23 cellular contexts compared by ENCODE assay signal in genomic region chr18:2893056-2893455, GRCh38. TPM values are rescaled to one million over a fixed set of nuclear protein-coding genes. Genes with fewer than 3 reads are reported as not detected.
DNase-seq lines count a peak whose midpoint lies in the region; ATAC-seq, FAIRE-seq and TF ChIP-seq lines count a peak whose summit lies in the region.
"Had no signal": no experiment of that assay in that cellular context is flagged by ENCODE, and none has a peak within 500 bp of the region (broad histone marks: within the 10 kb centered on the region; RNA-seq: fewer than 3 reads in every experiment).

No MANE protein-coding gene starts in this region.

- H3K9me3 ChIP-seq in cardiac muscle cell (ENCODE audit: low read depth) = no peaks in the 10 kb centered on the region
- H3K9me3 ChIP-seq in astrocyte (ENCODE audit: insufficient read depth, low read depth, low read length) = no peaks in the 10 kb centered on the region
- H3K9me3 ChIP-seq in testis = no peaks in the 10 kb centered on the region

- peak overlapping the region; percentile 73 for H3K27ac Mint-ChIP-seq in T-helper 2 cell treated with Interferon-gamma antibody and Interleukin-4, amounts not matched to agents 5 μg/mL and 100 μg/mL, for 36 hours
- peak overlapping the region; percentile 80 for H3K27ac Mint-ChIP-seq in astrocyte (ENCODE audit: unreplicated experiment)

- 87 to 90% methylated on average over 4 of the region's 4 CpGs for WGBS in testis, 2 donors

- no peaks in the 10 kb centered on the region for H4K20me1 ChIP-seq in astrocyte (ENCODE audit: insufficient read depth, low read length)

- TF ChIP-seq CTCF in cardiac muscle cell (IDR thresholded peaks at IDR 0.05; ENCODE audit: low read depth, low read length) (no peak), astrocyte (IDR thresholded peaks at IDR 0.05; ENCODE audit: insufficient read depth, low read depth, low read length) (no peak), foreskin keratinocyte (conservative IDR thresholded peaks at IDR 0.05) (no peak), testis (IDR thresholded peaks at IDR 0.05) (no peak)

- H3K4me1 ChIP-seq in cardiac muscle cell (ENCODE audit: low read depth) (peaks cover 52% of the 10 kb centered on the region), astrocyte (ENCODE audit: insufficient read depth, low read length) (peaks cover 12% of the 10 kb centered on the region), foreskin keratinocyte (no peaks in the 10 kb centered on the region), testis (no peaks in the 10 kb centered on the region)

- no peaks in the 10 kb centered on the region for H3K27me3 Mint-ChIP-seq in T-helper 2 cell treated with Interferon-gamma antibody and Interleukin-4, amounts not matched to agents 5 μg/mL and 100 μg/mL, for 36 hours (ENCODE audit: low read depth)
- no peaks in the 10 kb centered on the region for H3K27me3 Mint-ChIP-seq in astrocyte (ENCODE audit: low read depth, unreplicated experiment)

- FAIRE-seq in astrocyte (lab: Jason Lieb, UNC) = no peak
- FAIRE-seq: G401.6, H54, HepG2, RCC 7860 had no signal

- H3K36me3 Mint-ChIP-seq in T-helper 2 cell treated with Interferon-gamma antibody and Interleukin-4, amounts not matched to agents 5 μg/mL and 100 μg/mL, for 36 hours (ENCODE audit: low read depth) = peaks cover 50% of the 10 kb centered on the region
- H3K36me3 Mint-ChIP-seq in astrocyte (ENCODE audit: low read depth, unreplicated experiment) = peaks cover 14% of the 10 kb centered on the region

- H3K4me3 ChIP-seq in cardiac muscle cell = no peak overlapping the region
- H3K4me3 ChIP-seq in astrocyte (ENCODE audit: insufficient read depth, low read depth, low read length) = no peak overlapping the region
- H3K4me3 ChIP-seq in testis = no peak overlapping the region

- no peaks in the 10 kb centered on the region for H3K79me2 ChIP-seq in astrocyte (ENCODE audit: insufficient read depth, low read length)

- peak overlapping the region; percentile 67 for H3K4me3 Mint-ChIP-seq in T-helper 2 cell treated with Interferon-gamma antibody and Interleukin-4, amounts not matched to agents 5 μg/mL and 100 μg/mL, for 36 hours
- no peak overlapping the region for H3K4me3 Mint-ChIP-seq in astrocyte (ENCODE audit: unreplicated experiment)

- peaks cover 22% of the 10 kb centered on the region for H3K9me3 Mint-ChIP-seq in T-helper 2 cell treated with Interferon-gamma antibody and Interleukin-4, amounts not matched to agents 5 μg/mL and 100 μg/mL, for 36 hours
- peaks cover 3% of the 10 kb centered on the region for H3K9me3 Mint-ChIP-seq in astrocyte (ENCODE audit: unreplicated experiment)

- peak overlapping the region; percentile 99 for H3K27ac ChIP-seq in cardiac muscle cell
- no peak overlapping the region for H3K27ac ChIP-seq in astrocyte (ENCODE audit: low read depth, low read length)
- no peak overlapping the region for H3K27ac ChIP-seq in foreskin keratinocyte
- no peak overlapping the region for H3K27ac ChIP-seq in testis
- H3K27ac ChIP-seq: 22Rv1, C4-2B had no signal

- H2AFZ ChIP-seq in astrocyte (ENCODE audit: low read depth, low read length) = no peak overlapping the region

- intact Hi-C loops in Right ventricle myocardium inferior (cut with DNase I) (no loop called here), testis (cut with DNase I; ENCODE audit: low total_unique reads) (no loop called here)

- ATAC-seq in Right ventricle myocardium inferior (no peak), foreskin keratinocyte (no peak)

- H3K36me3 ChIP-seq in cardiac muscle cell (peaks cover 16% of the 10 kb centered on the region), astrocyte (ENCODE audit: insufficient read depth, low read length) (no peaks in the 10 kb centered on the region), testis (ENCODE audit: low read depth, missing control alignments) (no peaks in the 10 kb centered on the region)

- H3K4me2 ChIP-seq in astrocyte (ENCODE audit: low read length) = no peak overlapping the region

- DNase-seq in T-helper 2 cell treated with Interferon-gamma antibody and Interleukin-4, amounts not matched to agents 5 μg/mL and 100 μg/mL, for 36 hours (ENCODE audit: low spot score) = no peak
- DNase-seq in T-helper 2 cell (no peak), cardiac muscle cell (ENCODE audit: low read depth in 1 of 2, low spot score in 1 of 2) (no peak), Right ventricle myocardium inferior (ENCODE audit: missing footprints) (no peak), astrocyte (ENCODE audit: low read depth) (no peak), foreskin keratinocyte (no peak), cerebellar nuclear complex (lab: John Stamatoyannopoulos, UW) (no peak), testis (no peak)
- DNase-seq: AML-193, COR-L47, KBM-7, NCI-H1105, NCI-H2081 treated with DMSO at 0.1 percent for 48 hours, NCI-H2227 treated with DMSO at 0.1 percent for 48 hours, NCI-H510A treated with DMSO at 0.1 percent for 48 hours, NCI-H774, Right ventricle myocardium superior had no signal

- no peak overlapping the region for H3K9ac ChIP-seq in astrocyte (ENCODE audit: low read length)

- no peak for TF ChIP-seq POLR2A in testis (IDR thresholded peaks at IDR 0.05)

- H3K27me3 ChIP-seq in cardiac muscle cell (no peaks in the 10 kb centered on the region), astrocyte (ENCODE audit: insufficient read depth, low read length) (no peaks in the 10 kb centered on the region), foreskin keratinocyte (peaks cover 2% of the 10 kb centered on the region), testis (no peaks in the 10 kb centered on the region)

- peaks cover 47% of the 10 kb centered on the region for H3K4me1 Mint-ChIP-seq in T-helper 2 cell treated with Interferon-gamma antibody and Interleukin-4, amounts not matched to agents 5 μg/mL and 100 μg/mL, for 36 hours (ENCODE audit: low read depth)
- H3K4me1 Mint-ChIP-seq in astrocyte (ENCODE audit: low read depth, unreplicated experiment) = peaks cover 27% of the 10 kb centered on the region

RNA-seq across cellular contexts. Expression of gene EMILIN2, which starts 46.2 kb away (rescaled TPM):
- 75.9 and 134 TPM in 2 replicates for total RNA-seq in cardiac muscle cell
- 96.8 and 116 TPM in 2 replicates for polyA plus RNA-seq in cardiac muscle cell
- 24.6 TPM for total RNA-seq in Right ventricle myocardium inferior
- 29.6 and 33.4 TPM in 2 replicates for total RNA-seq in astrocyte
- total RNA-seq in foreskin keratinocyte = 0.42 and 0.65 TPM in 2 replicates
- polyA plus RNA-seq in foreskin keratinocyte = 0.55 and 0.82 TPM in 2 replicates
- 10 to 100 TPM; 26.4 to 34.1 TPM for total RNA-seq in testis
- polyA plus RNA-seq in testis (ENCODE audit: insufficient read depth, low read depth, low replicate concordance) = 21.4 TPM

Comparison
In these comparisons a context has a peak if more than half of its experiments do, and no peak if none do; other contexts are left out.
1. RNA of gene EMILIN2, which starts 46.2 kb away (total RNA-seq): 75.9 to 134 TPM in cardiac muscle cell, 26.4 to 34.1 TPM in testis, 29.6 to 33.4 TPM in astrocyte and 24.6 TPM in Right ventricle myocardium inferior (single experiment); 0.42 to 0.65 TPM in foreskin keratinocyte; every median in the first group is over 10 times any median in the second.